ENCODE assay signal across 11 cellular contexts in the genomic region with DNA sequence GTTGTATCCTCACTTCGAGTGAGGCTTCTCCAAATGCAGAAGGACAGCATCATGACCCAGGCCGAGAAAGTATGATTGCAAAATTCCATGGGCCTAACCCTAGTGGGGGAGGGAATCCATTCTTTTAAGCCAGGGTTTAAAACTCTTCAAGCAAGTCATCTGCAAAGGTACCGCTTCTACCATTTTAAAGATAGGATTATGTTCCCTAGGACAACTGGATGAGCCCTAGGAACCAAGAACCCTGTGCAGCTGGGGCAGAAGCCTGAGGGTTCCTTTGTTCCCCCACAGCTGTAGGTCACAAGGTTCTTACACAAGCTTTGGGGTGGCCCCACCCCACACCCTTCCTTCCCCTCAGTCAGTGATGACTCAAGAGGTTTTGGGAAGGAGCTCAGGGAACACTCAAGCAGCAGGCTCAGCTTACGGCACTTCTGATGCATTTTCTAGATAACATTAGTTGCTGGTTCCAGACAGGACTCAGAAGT. TPM values are rescaled to one million over a fixed set of nuclear protein-coding genes. Genes with fewer than 3 reads are reported as not detected.
DNase-seq lines count a peak whose midpoint lies in the region; ATAC-seq and TF ChIP-seq lines count a peak whose summit lies in the region.
"Had no signal": no experiment of that assay in that cellular context is flagged by ENCODE, and none has a peak within 500 bp of the region (broad histone marks: within the 10 kb centered on the region; RNA-seq: fewer than 3 reads in every experiment).

No MANE protein-coding gene starts in this region.

- H3K4me1 Mint-ChIP-seq in memory B cell (peaks cover 11% of the 10 kb centered on the region), endothelial cell (ENCODE audit: unreplicated experiment) (peaks cover 7% of the 10 kb centered on the region)

- peaks cover 3% of the 10 kb centered on the region for H3K27me3 Mint-ChIP-seq in memory B cell
- peaks cover 4% of the 10 kb centered on the region for H3K27me3 Mint-ChIP-seq in endothelial cell (ENCODE audit: unreplicated experiment)
- H3K27me3 Mint-ChIP-seq: CD4-positive, alpha-beta T cell had no signal

- peaks cover 4% of the 10 kb centered on the region for H3K36me3 Mint-ChIP-seq in memory B cell
- peaks cover 4% of the 10 kb centered on the region for H3K36me3 Mint-ChIP-seq in endothelial cell (ENCODE audit: low read depth, unreplicated experiment)

- no peak for TF ChIP-seq CTCF in AG04449 (IDR thresholded peaks at IDR 0.05; ENCODE audit: insufficient read depth, low read length, missing control alignments)
- no peak for TF ChIP-seq CTCF in endothelial cell (IDR thresholded peaks at IDR 0.05; ENCODE audit: unreplicated experiment)

- H3K4me3 ChIP-seq in AG04449 (ENCODE audit: low read depth, low read length), result no peak overlapping the region
- H3K4me3 ChIP-seq: body of pancreas had no signal

- POLR2A ChIA-PET in AG04449 (lab: Yijun Ruan, JAX), result interaction anchor here (0.6 kb wide), 1 partner anchor 25 kb away, joined by 3 read pairs; no protein-coding TSS in a partner anchor

- H3K27ac Mint-ChIP-seq in memory B cell, result no peak overlapping the region
- H3K27ac Mint-ChIP-seq in endothelial cell (ENCODE audit: unreplicated experiment), result no peak overlapping the region
- H3K27ac Mint-ChIP-seq: CD4-positive, alpha-beta T cell had no signal

- no peaks in the 10 kb centered on the region for H3K9me3 Mint-ChIP-seq in memory B cell
- no peaks in the 10 kb centered on the region for H3K9me3 Mint-ChIP-seq in endothelial cell (ENCODE audit: unreplicated experiment)
- H3K9me3 Mint-ChIP-seq: CD4-positive, alpha-beta T cell had no signal

- CTCF ChIA-PET in AG04449 (lab: Yijun Ruan, JAX), result no interaction called here

- ATAC-seq in memory B cell (ENCODE audit: low read depth) (no peak), HG03521 (IDR thresholded peaks at IDR 0.05; ENCODE audit: unreplicated experiment) (no peak)
- ATAC-seq: body of pancreas had no signal

- DNase-seq in AG04449 (ENCODE audit: low read depth, low spot score), result peak; percentile 60
- DNase-seq in M059J (ENCODE audit: low read depth), result peak; percentile 75
- DNase-seq in dedifferentiated amniotic fluid mesenchymal stem cell (ENCODE audit: extremely low spot score), result peak; percentile 64
- DNase-seq in memory B cell (ENCODE audit: low spot score in 2 of 2), result no peak
- DNase-seq in DMS53 (lab: John Stamatoyannopoulos, UW), result no peak
- no peak for DNase-seq in COLO829 (ENCODE audit: low spot score)
- DNase-seq in endothelial cell (ENCODE audit: low spot score), result no peak
- DNase-seq: CD4-positive, alpha-beta T cell; NCI-H146 had no signal

- H3K4me3 Mint-ChIP-seq in memory B cell, result peak overlapping the region; percentile 56
- no peak overlapping the region for H3K4me3 Mint-ChIP-seq in endothelial cell (ENCODE audit: unreplicated experiment)
- H3K4me3 Mint-ChIP-seq: CD4-positive, alpha-beta T cell had no signal

RNA-seq across cellular contexts. Expression of a gene that starts 13.5 kb away (rescaled TPM):
- not detected in 2 replicates for total RNA-seq in M059J (2014; rRNA removed; shearing (Covaris generic))
- total RNA-seq in endothelial cell (ENCODE audit: unreplicated experiment), result 1.4 TPM

RNA-seq across cellular contexts. Expression of a gene that starts 49.4 kb away (rescaled TPM):
- 70.8 and 91.9 TPM in 2 replicates for total RNA-seq in M059J (2014; rRNA removed; shearing (Covaris generic))
- total RNA-seq in endothelial cell (ENCODE audit: unreplicated experiment), result 59.0 TPM

RNA-seq across cellular contexts. Expression of a gene that starts 56.5 kb away (rescaled TPM):
- 8.2 and 12.2 TPM in 2 replicates for total RNA-seq in M059J (2014; rRNA removed; shearing (Covaris generic))
- total RNA-seq in endothelial cell (ENCODE audit: unreplicated experiment), result 41.2 TPM

Comparison
In these comparisons a context has a peak if more than half of its experiments do, and no peak if none do; other contexts are left out.
1. DNase-seq: peak in AG04449 (single experiment), M059J (single experiment) and dedifferentiated amniotic fluid mesenchymal stem cell (single experiment); none in memory B cell (0 of 2), DMS53 (single experiment), COLO829 (single experiment) and endothelial cell (single experiment).